ENCODE assay signal across 1 cellular context in genomic region chr4:112201915-112202505, GRCh38.
TF ChIP-seq lines count a peak whose summit lies in the region.

No MANE protein-coding gene starts in this region.

TF ChIP-seq in GM23338, 12 proteins besides CTCF, POLR2A, EP300 and RAD21 (continued from another document):
- peak; percentile 94 for TF ChIP-seq ZNF462 (CRISPR knock-in tag; IDR thresholded peaks at IDR 0.05)
